In the genomic region with DNA sequence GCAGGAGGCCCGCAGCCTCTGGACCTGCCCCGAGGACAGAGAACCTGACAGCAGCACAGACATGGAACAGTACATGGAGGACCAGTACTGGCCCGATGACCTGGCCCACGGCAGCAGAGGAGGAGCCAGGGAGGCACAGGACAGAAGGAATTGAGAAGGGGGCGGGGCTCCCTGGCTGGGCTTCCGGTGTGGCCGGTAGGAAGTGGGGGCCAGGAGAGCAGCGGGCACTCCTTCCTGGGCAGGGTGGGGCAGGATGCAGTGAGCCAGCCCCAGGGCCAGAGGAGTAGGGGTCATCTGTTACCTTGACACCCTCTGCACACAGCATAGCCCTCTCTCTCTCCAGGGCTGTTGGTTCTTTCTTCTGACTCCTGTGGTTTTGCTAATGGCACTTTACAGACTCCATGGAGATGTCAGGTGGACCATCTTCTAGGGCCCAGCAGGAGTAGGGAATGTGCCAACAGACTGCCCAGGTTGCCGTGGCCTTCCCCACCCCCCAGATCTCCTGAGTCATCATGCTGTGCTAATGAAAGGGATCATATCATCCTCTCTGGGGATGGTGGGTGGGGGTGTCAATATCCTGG, we compare ENCODE assay signal across 8 cellular contexts. TPM values are rescaled to one million over a fixed set of nuclear protein-coding genes. Genes with fewer than 3 reads are reported as not detected.
DNase-seq lines count a peak whose midpoint lies in the region; ATAC-seq and TF ChIP-seq lines count a peak whose summit lies in the region.
"Had no signal": no experiment of that assay in that cellular context is flagged by ENCODE, and none has a peak within 500 bp of the region (broad histone marks: within the 10 kb centered on the region; RNA-seq: fewer than 3 reads in every experiment).

No MANE protein-coding gene starts in this region.

- CTCF ChIA-PET in SK-N-SH (lab: Yijun Ruan, JAX), result interaction anchor here (1.0 to 1.6 kb wide), 3 partner anchors 15 to 175 kb away, joined by 3 to 6 read pairs (median 4); no protein-coding TSS in a partner anchor

- no peak overlapping the region for H3K9ac ChIP-seq in SK-N-SH

- H3K36me3 ChIP-seq in SK-N-SH (replicated peaks in 1 of 2; ENCODE audit: control insufficient read depth in 1 of 2, insufficient read depth in 2 of 2, low read length in 1 of 2) (peaks cover 73 to 74% of the 10 kb centered on the region in 2 experiments), esophagus muscularis mucosa (peaks cover 22 to 72% (median 60%) of the 10 kb centered on the region in 4 donors)

- H3K79me2 ChIP-seq in SK-N-SH (ENCODE audit: insufficient read depth), result peaks cover 94% of the 10 kb centered on the region

- WGBS in SK-N-SH (ENCODE audit: low lambda C conversion rate), result 80% methylated on average over 7 of the region's 9 CpGs
- 63% methylated on average over 8 of the region's 9 CpGs for WGBS in esophagus muscularis mucosa

- POLR2A ChIA-PET in SK-N-SH (lab: Yijun Ruan, JAX), result no interaction called here

- TF ChIP-seq CTCF in SK-N-SH (IDR thresholded peaks at IDR 0.05), result no peak
- no peak for TF ChIP-seq CTCF in esophagus muscularis mucosa (IDR thresholded peaks at IDR 0.05)

- TF ChIP-seq EP300 in SK-N-SH (IDR thresholded peaks at IDR 0.05; ENCODE audit: borderline replicate concordance in 1 of 2, low read depth in 1 of 2, low read length in 1 of 2) (no peak), esophagus muscularis mucosa (IDR thresholded peaks at IDR 0.05) (no peak)

- no peak for DNase-seq in SK-N-SH
- DNase-seq in esophagus muscularis mucosa (ENCODE audit: extremely low spot score), result no peak
- DNase-seq in retina, result no peak
- no peak for DNase-seq in NAMALWA (ENCODE audit: low spot score)
- DNase-seq: OCI-M1 had no signal

- no peaks in the 10 kb centered on the region; a peak in 1 of 4 replicates for H3K4me1 ChIP-seq in SK-N-SH (ENCODE audit: control insufficient read depth in 1 of 2, insufficient read depth in 2 of 2, low read depth in 1 of 2, low read length in 1 of 2)
- H3K4me1 ChIP-seq in esophagus muscularis mucosa, result peaks cover 7 to 21% (median 16%) of the 10 kb centered on the region in 4 donors

- no peaks in the 10 kb centered on the region for H3K27me3 ChIP-seq in SK-N-SH (ENCODE audit: insufficient read depth)
- no peaks in the 10 kb centered on the region for H3K27me3 ChIP-seq in esophagus muscularis mucosa

- H3K4me3 ChIP-seq in SK-N-SH (ENCODE audit: low read depth in 2 of 2, low read length in 1 of 2), result no peak overlapping the region
- H3K4me3 ChIP-seq in esophagus muscularis mucosa, result no peak overlapping the region
- H3K4me3 ChIP-seq in skin epidermis, result no peak overlapping the region

- ATAC-seq in GM19438 (IDR thresholded peaks at IDR 0.05; ENCODE audit: low read depth, unreplicated experiment) (peak; percentile 51), GM21737 (IDR thresholded peaks at IDR 0.05; ENCODE audit: unreplicated experiment) (no peak)

- no peak overlapping the region for H2AFZ ChIP-seq in SK-N-SH (ENCODE audit: low read depth)

- no peaks in the 10 kb centered on the region for H3K9me3 ChIP-seq in SK-N-SH
- H3K9me3 ChIP-seq in esophagus muscularis mucosa, result no peaks in the 10 kb centered on the region

- no peak for TF ChIP-seq RAD21 in SK-N-SH (IDR thresholded peaks at IDR 0.05; ENCODE audit: low read length)

- intact Hi-C loops in esophagus muscularis mucosa (cut with DNase I), result no loop called here

- H3K27ac ChIP-seq in SK-N-SH (ENCODE audit: low read depth in 2 of 2, low read length in 1 of 2), result no peak overlapping the region
- H3K27ac ChIP-seq in esophagus muscularis mucosa (replicated peaks in 1 of 4), result peak overlapping the region; percentile 14 to 48 (median 44)
- peak overlapping the region in 17 of 21 experiments; percentile 16 to 76 (median 60) for H3K27ac ChIP-seq in skin epidermis

- H3K9me2 ChIP-seq in SK-N-SH, result no peaks in the 10 kb centered on the region

- TF ChIP-seq POLR2A in esophagus muscularis mucosa (IDR thresholded peaks at IDR 0.05; ENCODE audit: low read depth), result no peak

- no peak overlapping the region for H3K4me2 ChIP-seq in SK-N-SH

- peaks cover 32% of the 10 kb centered on the region for H3F3A ChIP-seq in SK-N-SH (replicated peaks; ENCODE audit: insufficient read depth)

- peaks cover 88% of the 10 kb centered on the region for H4K20me1 ChIP-seq in SK-N-SH (ENCODE audit: insufficient read depth)

TF ChIP-seq in SK-N-SH, 30 proteins besides CTCF, POLR2A, EP300 and RAD21:
- 0 out of 2 replicates have a peak, but pooled peaks have one; percentile 2 for TF ChIP-seq FOSL2 (IDR thresholded peaks at IDR 0.05; ENCODE audit: borderline replicate concordance, low read depth)
- no peak for TF ChIP-seq RCOR1 (IDR thresholded peaks at IDR 0.05; ENCODE audit: low read length)

RNA-seq across cellular contexts. Expression of a gene that starts 8.6 kb away (rescaled TPM):
- polyA plus RNA-seq in SK-N-SH (2012; rRNA removed), result 2.0 TPM in 2 replicates
- polyA plus RNA-seq in SK-N-SH (2012; cell fraction: cytosol; rRNA removed), result 1.0 and 1.7 TPM in 2 replicates
- 5.9 and 8.0 TPM in 2 replicates for polyA plus RNA-seq in SK-N-SH (2012; cell fraction: nucleus; rRNA removed)
- 10 to 100 TPM in 2 of 4 donors, 1 to 10 TPM in 2; 6.1 to 21.2 (median 9.8) TPM for total RNA-seq in esophagus muscularis mucosa

RNA-seq across cellular contexts. Expression of a gene that starts 9.1 kb away (rescaled TPM):
- 46.4 and 65.2 TPM in 2 replicates for polyA plus RNA-seq in SK-N-SH (2012; rRNA removed)
- 20.2 and 29.7 TPM in 2 replicates for polyA plus RNA-seq in SK-N-SH (2012; cell fraction: cytosol; rRNA removed)
- 119 and 136 TPM in 2 replicates for polyA plus RNA-seq in SK-N-SH (2012; cell fraction: nucleus; rRNA removed)
- total RNA-seq in esophagus muscularis mucosa, result 10 to 100 TPM; 13.3 to 29.0 (median 23.4) TPM

Comparison
In these comparisons a context has a peak if more than half of its experiments do, and no peak if none do; other contexts are left out.
1. H3K27ac ChIP-seq: peak in esophagus muscularis mucosa (4 of 4) and skin epidermis (17 of 21); none in SK-N-SH (0 of 2).